ENCODE assay signal across 17 cellular contexts in genomic region chr2:79393107-79393506, GRCh38.
"Had no signal": no experiment of that assay in that cellular context is flagged by ENCODE, and none has a peak within 500 bp of the region (broad histone marks: within the 10 kb centered on the region; RNA-seq: fewer than 3 reads in every experiment).

No MANE protein-coding gene starts in this region.

- DNase-seq: activated CD4-positive, alpha-beta T cell treated with anti-CD3 and anti-CD28 coated beads for 48 hours; activated CD8-positive, alpha-beta memory T cell treated with anti-CD3 and anti-CD28 coated beads, Interleukin-2, amount 50 U/mL, for 4 hours; activated CD8-positive, alpha-beta T cell treated with anti-CD3 and anti-CD28 coated beads, Interleukin-2, amount 10 ng/mL, durations not matched to agents 7 days and 5 days; activated effector memory CD4-positive, alpha-beta T cell treated with anti-CD3 and anti-CD28 coated beads, Interleukin-2, amount 50 U/mL, for 16 hours; activated T-cell treated with anti-CD3 and anti-CD28 coated beads, Interleukin-2, amount 50 U/mL, for 48 hours; central memory CD4-positive, alpha-beta T cell; cortex of kidney; effector CD8-positive, alpha-beta T cell; foreskin keratinocyte; immature natural killer cell; stimulated activated CD4-positive, alpha-beta T cell treated with anti-CD3 and anti-CD28 coated beads, Interleukin-15, amount 100 ng/mL, for 24 hours; stimulated activated CD4-positive, alpha-beta T cell treated with anti-CD3 and anti-CD28 coated beads, Interleukin-4, amount 100 ng/mL, for 1 hour; stimulated activated naive CD4-positive, alpha-beta T cell treated with Interleukin-2 at 50 U/mL for 16 hours; T-helper 2 cell had no signal

- FAIRE-seq: TTC549 had no signal

- H3K4me3 ChIP-seq: adrenal gland, tibial nerve had no signal

- H3K4me1 ChIP-seq: foreskin keratinocyte, tibial nerve had no signal

- H3K9me3 ChIP-seq: tibial nerve had no signal

- H3K27ac ChIP-seq: foreskin keratinocyte, tibial nerve had no signal

- H3K27me3 ChIP-seq: adrenal gland, foreskin keratinocyte, tibial nerve had no signal

- ATAC-seq: activated CD8-positive, alpha-beta T cell treated with anti-CD3 and anti-CD28 coated beads, Interleukin-2, amount 10 ng/mL, durations not matched to agents 7 days and 5 days; foreskin keratinocyte had no signal

- H3K36me3 ChIP-seq: adrenal gland, tibial nerve had no signal
